Comparison of ENCODE assay signal across 8 cellular contexts in the genomic region with DNA sequence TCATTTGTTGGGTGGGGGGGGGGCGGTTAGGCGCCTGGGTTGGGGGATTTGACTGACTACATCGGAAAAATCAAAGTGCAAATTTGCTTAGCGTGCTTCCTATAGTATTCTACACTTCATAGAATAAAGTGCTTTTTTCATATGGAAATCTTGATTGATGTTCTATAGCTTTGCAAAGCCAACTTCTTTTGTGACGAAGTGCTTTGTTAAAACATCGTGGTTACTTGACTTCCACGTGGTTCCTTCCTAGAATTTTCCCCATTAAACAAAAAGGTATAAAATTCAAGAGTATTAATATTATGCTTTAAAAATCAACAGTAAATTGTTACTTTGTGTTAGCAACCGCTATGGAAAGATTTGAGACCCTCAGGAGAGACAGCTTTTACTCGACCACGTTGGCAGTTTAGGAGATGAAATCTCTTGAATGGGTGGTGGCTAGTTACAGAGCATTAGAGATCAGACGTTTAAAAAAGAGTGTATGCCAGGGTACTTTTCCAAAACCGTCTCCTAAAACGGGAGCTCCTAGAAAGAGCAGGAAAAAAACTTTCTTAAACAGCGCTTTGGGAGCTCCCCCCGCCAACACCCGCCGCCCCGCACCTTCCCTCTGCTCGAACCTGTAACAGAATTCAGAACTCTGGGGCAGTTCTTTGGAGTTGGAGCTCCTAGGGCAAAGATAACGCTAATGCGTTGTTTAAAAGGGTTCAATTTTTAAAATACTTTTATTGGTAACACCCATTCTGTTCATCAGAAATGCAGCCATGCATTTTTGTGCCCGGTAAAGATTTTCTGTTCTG. TPM values are rescaled to one million over a fixed set of nuclear protein-coding genes. Genes with fewer than 3 reads are reported as not detected.
DNase-seq lines count a peak whose midpoint lies in the region; ATAC-seq and TF ChIP-seq lines count a peak whose summit lies in the region.

No MANE protein-coding gene starts in this region.

- peaks cover 40% of the 10 kb centered on the region for H3K79me2 ChIP-seq in H9 (ENCODE audit: insufficient read depth, low read length)

- H3K27ac Mint-ChIP-seq in H9, result peak overlapping the region; percentile 96 to 100 (median 99)

- peak overlapping the region; percentile 92 for H3K4me2 ChIP-seq in H9 (ENCODE audit: insufficient read depth, insufficient read length, low read length)

- H3K4me3 ChIP-seq in skeletal muscle cell (ENCODE audit: low read depth, low read length), result peak overlapping the region; percentile 61

- H3K27ac ChIP-seq in H9 (ENCODE audit: insufficient read length, low read depth, low read length), result peak overlapping the region; percentile 79

- H3K23ac ChIP-seq in H9 (ENCODE audit: insufficient read length, low read depth, low read length), result no peak overlapping the region

- no peaks in the 10 kb centered on the region for H3K9me3 ChIP-seq in H9 (ENCODE audit: control insufficient read depth, low read depth, low read length)

- no peak overlapping the region for H2AFZ ChIP-seq in H9 (ENCODE audit: low read length)

- intact Hi-C loops in left ventricle myocardium superior (cut with micrococcal nuclease), result loop anchor here (5.0 to 10.0 kb wide), 2 partner anchors 228 to 411 kb away; no protein-coding TSS in a partner anchor

- H4K91ac ChIP-seq in H9 (ENCODE audit: insufficient read length, low read depth, low read length), result no peak overlapping the region

- no peaks in the 10 kb centered on the region for H3K79me1 ChIP-seq in H9 (ENCODE audit: insufficient read depth, low read depth, low read length, poor library complexity, severe bottlenecking)

- no peaks in the 10 kb centered on the region for H3K27me3 ChIP-seq in H9 (ENCODE audit: insufficient read depth, low read length)

- no peak overlapping the region for H2BK5ac ChIP-seq in H9 (ENCODE audit: insufficient read length, low read length)

- H3K23me2 ChIP-seq in H9 (ENCODE audit: insufficient read length, low read depth, low read length, poor library complexity, severe bottlenecking), result no peaks in the 10 kb centered on the region

- no peak overlapping the region for H3K56ac ChIP-seq in H9 (ENCODE audit: insufficient read length, low read depth, low read length)

- no peaks in the 10 kb centered on the region; the same call in 1 of the 2 replicates for H3K4me1 ChIP-seq in H9 (ENCODE audit: insufficient read depth, low read length)

- H4K8ac ChIP-seq in H9 (replicated peaks; ENCODE audit: insufficient read length, low read depth, low read length), result no peak overlapping the region

- no peak for DNase-seq in H9
- DNase-seq in activated T-cell treated with anti-CD3 and anti-CD28 coated beads, Interleukin-2, amount 50 U/mL, for 48 hours, result peak; percentile 17 to 23
- no peak for DNase-seq in left ventricle myocardium superior
- no peak for DNase-seq in skeletal muscle cell (ENCODE audit: low read depth)
- no peak for DNase-seq in mucosa of gallbladder (ENCODE audit: low spot score)
- no peak for DNase-seq in NCI-H82 (lab: John Stamatoyannopoulos, UW)
- no peak for DNase-seq in omental fat pad (ENCODE audit: low spot score)

- no peak overlapping the region for H4K5ac ChIP-seq in H9 (ENCODE audit: insufficient read length, low read depth, low read length)

- H3K4me3 Mint-ChIP-seq in H9, result peak overlapping the region; percentile 83 to 94

- WGBS in H9 (ENCODE audit: extremely low coverage, insufficient read length, low lambda C conversion rate), result no CpG with 5 or more reads among the region's 22 CpGs

- ATAC-seq in left ventricle myocardium superior, result peak; percentile 17
- ATAC-seq in HG03442 (IDR thresholded peaks at IDR 0.05; ENCODE audit: unreplicated experiment), result no peak
- no peak for ATAC-seq in omental fat pad (ENCODE audit: low FRiP score)

- H3K27me3 Mint-ChIP-seq in H9 (ENCODE audit: low read depth), result no peaks in the 10 kb centered on the region

- H3K9me3 Mint-ChIP-seq in H9, result peaks cover 2 to 3% of the 10 kb centered on the region in 2 experiments; a peak in 2 of 5 replicates

- TF ChIP-seq CTCF in H9 (conservative IDR thresholded peaks at IDR 0.05), result no peak
- TF ChIP-seq CTCF in omental fat pad (IDR thresholded peaks at IDR 0.05), result no peak

- peak overlapping the region; percentile 43 for H3K18ac ChIP-seq in H9 (ENCODE audit: insufficient read length, low read depth, low read length)

- no peak overlapping the region for H3T11ph ChIP-seq in H9 (ENCODE audit: low read length)

- H3K4me1 Mint-ChIP-seq in H9, result peaks cover 45 to 52% of the 10 kb centered on the region in 2 experiments

- no peak overlapping the region for H2BK20ac ChIP-seq in H9 (ENCODE audit: low read depth, low read length, poor library complexity, severe bottlenecking)

- no peak overlapping the region for H2AK5ac ChIP-seq in H9 (ENCODE audit: insufficient read length, low read length)

- H3K4ac ChIP-seq in H9 (ENCODE audit: low read depth, low read length), result no peak overlapping the region; the same call in 1 of the 2 replicates

- H4K20me1 ChIP-seq in H9 (ENCODE audit: control insufficient read depth, insufficient read depth, insufficient read length), result no peaks in the 10 kb centered on the region

- H3K9ac ChIP-seq in H9 (ENCODE audit: extremely low read depth, insufficient read length, low read length), result peak overlapping the region; percentile 96

- H3K14ac ChIP-seq in H9 (ENCODE audit: insufficient read depth, low read length), result peak overlapping the region; percentile 62; the same call in 1 of the 2 replicates

- peaks cover 26 to 31% (median 27%) of the 10 kb centered on the region in 3 experiments for H3K36me3 Mint-ChIP-seq in H9 (ENCODE audit: insufficient read depth in 1 of 3, low read depth in 3 of 3)

- H2BK120ac ChIP-seq in H9 (ENCODE audit: low read depth, low read length, poor library complexity, severe bottlenecking), result no peak overlapping the region

- no peak overlapping the region for H2BK15ac ChIP-seq in H9 (ENCODE audit: low read depth, low read length)

- no peak overlapping the region for H2BK12ac ChIP-seq in H9 (ENCODE audit: insufficient read length, low read depth, low read length)

RNA-seq across cellular contexts. Expression of a gene that starts 0.9 kb away (rescaled TPM):
- total RNA-seq in H9 (2021) (528 and 530 TPM in 2 replicates), left ventricle myocardium superior (322 TPM), mucosa of gallbladder (109 TPM), omental fat pad (100 to 1,000 TPM in 3 of 4 donors, 10 to 100 TPM in 1; 54.2 to 339 (median 196) TPM)

Comparison
In these comparisons a context has a peak if more than half of its experiments do, and no peak if none do; other contexts are left out.
1. DNase-seq: peak in activated T-cell treated with anti-CD3 and anti-CD28 coated beads, Interleukin-2, amount 50 U/mL, for 48 hours (2 of 2); none in H9 (single experiment), left ventricle myocardium superior (single experiment), skeletal muscle cell (single experiment), mucosa of gallbladder (single experiment), NCI-H82 (single experiment) and omental fat pad (single experiment).